In the genomic region with DNA sequence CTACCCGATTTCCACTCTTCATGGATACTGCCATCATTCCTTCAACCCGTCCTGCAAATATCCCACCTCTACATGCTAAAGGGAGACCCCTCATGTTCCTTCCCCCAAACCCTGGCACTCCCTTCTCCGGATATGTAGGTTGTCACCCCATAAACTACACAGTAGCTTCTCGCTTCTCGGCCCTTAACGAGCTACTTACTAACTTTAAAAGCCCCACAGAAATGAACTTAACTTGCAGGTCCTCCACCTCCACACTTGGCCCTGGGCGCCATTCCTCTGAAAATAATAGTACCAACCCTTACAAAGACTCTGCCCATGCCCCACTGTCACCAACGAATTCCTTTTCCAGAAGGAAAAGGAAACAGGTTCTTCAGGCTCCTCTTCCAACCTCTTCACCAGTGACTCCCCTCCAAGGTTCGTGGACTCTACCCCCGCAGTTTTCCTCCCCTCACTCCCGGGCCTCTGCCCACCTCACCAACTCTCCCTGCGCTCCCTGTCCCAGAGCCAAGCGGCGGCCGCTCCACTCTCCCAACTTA, we compare ENCODE assay signal across 8 cellular contexts. TPM values are rescaled to one million over a fixed set of nuclear protein-coding genes. Genes with fewer than 3 reads are reported as not detected.
DNase-seq lines count a peak whose midpoint lies in the region; ATAC-seq, FAIRE-seq and TF ChIP-seq lines count a peak whose summit lies in the region.

No MANE protein-coding gene starts in this region.

- H2BK15ac ChIP-seq in H1 (ENCODE audit: low read length) (no peak overlapping the region), neuronal stem cell (ENCODE audit: low read length) (no peak overlapping the region)

- TF ChIP-seq EP300 in H1 (IDR thresholded peaks at IDR 0.05; ENCODE audit: borderline replicate concordance in 1 of 2, low read depth in 2 of 2, low read length in 2 of 2): no peak

- TF ChIP-seq CTCF in H1 (IDR thresholded peaks at IDR 0.05; ENCODE audit: control extremely low read depth in 1 of 3, insufficient read depth in 1 of 3, low read depth in 1 of 3, low read length in 3 of 3) (no peak), GM10248 (IDR thresholded peaks at IDR 0.05; ENCODE audit: control extremely low read depth, extremely low read depth, low read depth, missing control alignments) (no peak)

- H3K79me1 ChIP-seq in H1 (ENCODE audit: low read depth, low read length) (peaks cover 6% of the 10 kb centered on the region; the same call in 1 of the 2 replicates), neuronal stem cell (ENCODE audit: low read depth, low read length) (peaks cover 13% of the 10 kb centered on the region)

- no peak overlapping the region for H2BK20ac ChIP-seq in H1 (ENCODE audit: low read length)

- H3K9ac ChIP-seq in NT2/D1 (ENCODE audit: insufficient read length, low read depth): peak overlapping the region; percentile 92
- peak overlapping the region in 3 of 4 experiments; percentile 65 to 81 (median 71); a peak in 4 of 7 replicates for H3K9ac ChIP-seq in H1 (replicated peaks in 1 of 4; ENCODE audit: extremely low read depth in 1 of 4, low read depth in 3 of 4, low read length in 3 of 4)
- peak overlapping the region; percentile 98 for H3K9ac ChIP-seq in neuronal stem cell (ENCODE audit: low read depth, low read length, poor library complexity)

- H2BK12ac ChIP-seq in H1 (ENCODE audit: low read depth, low read length) (no peak overlapping the region), neuronal stem cell (ENCODE audit: low read length) (no peak overlapping the region)

- no peak overlapping the region for H3K18ac ChIP-seq in H1 (ENCODE audit: extremely low read depth, low read length)
- H3K18ac ChIP-seq in neuronal stem cell (ENCODE audit: low read length): peak overlapping the region; percentile 99

- H3K23me2 ChIP-seq in H1 (ENCODE audit: low read depth, low read length): peaks cover 11% of the 10 kb centered on the region

- H3K36me3 ChIP-seq in CD8-positive, alpha-beta memory T cell (ENCODE audit: insufficient read depth, low read length): no peaks in the 10 kb centered on the region
- H3K36me3 ChIP-seq in NT2/D1 (ENCODE audit: insufficient read depth, insufficient read length, low read length) (peaks cover 13% of the 10 kb centered on the region), H1 (ENCODE audit: control insufficient read depth in 2 of 4, insufficient read depth in 4 of 4, low read length in 3 of 4) (no peaks in the 10 kb centered on the region; a peak in 1 of 8 replicates), neuronal stem cell (replicated peaks in 1 of 2; ENCODE audit: control insufficient read depth in 2 of 2, insufficient read depth in 2 of 2, low read length in 2 of 2) (peaks cover 3 to 37% of the 10 kb centered on the region in 2 donors)

- H2AFZ ChIP-seq in H1 (ENCODE audit: low read length): no peak overlapping the region
- peak overlapping the region; percentile 96 for H2AFZ ChIP-seq in neuronal stem cell (ENCODE audit: low read length)

- H4K8ac ChIP-seq in H1 (ENCODE audit: extremely low read depth, insufficient read depth, low read length): peak overlapping the region; percentile 48; the same call in 1 of the 2 replicates
- no peak overlapping the region for H4K8ac ChIP-seq in neuronal stem cell (ENCODE audit: low read depth, low read length)

- peaks cover 40 to 46% (median 44%) of the 10 kb centered on the region in 3 donors for H3K4me1 Mint-ChIP-seq in CD8-positive, alpha-beta memory T cell

- peak overlapping the region; percentile 85 to 92 for H3K4me2 ChIP-seq in H1 (ENCODE audit: insufficient read depth in 1 of 2, low read depth in 2 of 2, low read length in 2 of 2)
- H3K4me2 ChIP-seq in neuronal stem cell (ENCODE audit: insufficient read depth, low read length, poor library complexity, severe bottlenecking): peak overlapping the region; percentile 86

- no peak overlapping the region for H3K56ac ChIP-seq in H1 (replicated peaks; ENCODE audit: insufficient read length, low read depth, low read length)

- FAIRE-seq in H1 (lab: Jason Lieb, UNC): no peak

- ATAC-seq in HG02798 (IDR thresholded peaks at IDR 0.05; ENCODE audit: poor library complexity, unreplicated experiment): no peak

- H3K4me1 ChIP-seq in CD8-positive, alpha-beta memory T cell (ENCODE audit: insufficient read depth, low read length): peaks cover 19% of the 10 kb centered on the region
- H3K4me1 ChIP-seq in NT2/D1 (ENCODE audit: insufficient read depth, insufficient read length) (peaks cover 7% of the 10 kb centered on the region), H1 (replicated peaks in 1 of 4; ENCODE audit: control insufficient read depth in 3 of 4, insufficient read depth in 4 of 4, low read length in 3 of 4) (peaks cover 0 to 3% (median 0%) of the 10 kb centered on the region in 4 experiments; a peak in 4 of 7 replicates), neuronal stem cell (ENCODE audit: control insufficient read depth in 2 of 2, insufficient read depth in 1 of 2, low read depth in 1 of 2, low read length in 2 of 2) (peaks cover 3 to 9% of the 10 kb centered on the region in 2 donors)

- H3K36me3 Mint-ChIP-seq in CD8-positive, alpha-beta memory T cell: peaks cover 0 to 25% (median 3%) of the 10 kb centered on the region in 3 donors

- no peak for TF ChIP-seq POLR2A in H1 (IDR thresholded peaks at IDR 0.05; ENCODE audit: control extremely low read depth in 1 of 2, low read depth in 2 of 2, low read length in 2 of 2)

- CTCF ChIA-PET in CD8-positive, alpha-beta memory T cell (lab: Charles Lee): interaction anchor here (1.2 to 1.5 kb wide), 2 partner anchors 13 to 17 kb away, joined by 3 to 4 read pairs; no protein-coding TSS in a partner anchor
- CTCF ChIA-PET in H1 (lab: Charles Lee; ENCODE audit: partially characterized antibody) (interaction anchor here (0.6 to 3.2 kb wide), 6 partner anchors 8 to 82 kb away, joined by 3 to 12 read pairs (median 6); no protein-coding TSS in a partner anchor), GM10248 (lab: Yijun Ruan, JAX) (interaction anchor here (1.0 to 4.7 kb wide), 6 partner anchors 12 to 253 kb away, joined by 3 to 21 read pairs (median 4); no protein-coding TSS in a partner anchor)

- peak overlapping the region; percentile 68 for H3K4me3 ChIP-seq in CD8-positive, alpha-beta memory T cell (ENCODE audit: low read length)
- H3K4me3 ChIP-seq in NT2/D1 (ENCODE audit: insufficient read length, low read depth) (peak overlapping the region; percentile 75), H1 (ENCODE audit: extremely low read depth in 1 of 4, insufficient read depth in 2 of 4, low read depth in 3 of 4, low read length in 4 of 4) (peak overlapping the region; percentile 63 to 86 (median 76)), neuronal stem cell (ENCODE audit: low read length in 2 of 2) (peak overlapping the region; percentile 99 to 100)

- DNase-seq in CD8-positive, alpha-beta memory T cell: peak in 1 of 5 donors; percentile 14
- DNase-seq in NT2/D1 (ENCODE audit: low read depth, low spot score) (no peak), H1 (ENCODE audit: low read depth in 1 of 2, low spot score in 2 of 2) (no peak), neuronal stem cell (ENCODE audit: low spot score) (no peak), GM10248 (ENCODE audit: extremely low spot score) (no peak), NCI-H774 (lab: John Stamatoyannopoulos, UW) (no peak), NCI-H510A treated with DMSO at 0.1 percent for 48 hours (lab: John Stamatoyannopoulos, UW) (no peak)

- no peaks in the 10 kb centered on the region for H3K9me3 Mint-ChIP-seq in CD8-positive, alpha-beta memory T cell

- H3K27me3 Mint-ChIP-seq in CD8-positive, alpha-beta memory T cell: no peaks in the 10 kb centered on the region

- no peaks in the 10 kb centered on the region for H3K9me3 ChIP-seq in CD8-positive, alpha-beta memory T cell (ENCODE audit: low read length)
- H3K9me3 ChIP-seq in NT2/D1 (ENCODE audit: insufficient read depth, low read length): no peaks in the 10 kb centered on the region
- no peaks in the 10 kb centered on the region for H3K9me3 ChIP-seq in H1 (ENCODE audit: insufficient read depth in 2 of 2, low read depth in 1 of 2, low read length in 1 of 2)
- H3K9me3 ChIP-seq in neuronal stem cell (replicated peaks in 1 of 2; ENCODE audit: control insufficient read depth in 2 of 2, insufficient read depth in 1 of 2, low read depth in 1 of 2, low read length in 2 of 2): no peaks in the 10 kb centered on the region

- TF ChIP-seq RAD21 in H1 (IDR thresholded peaks at IDR 0.05 in 1 of 2, conservative IDR thresholded peaks at IDR 0.05 in 1 of 2; ENCODE audit: low read depth in 2 of 2, low read length in 2 of 2): no peak

- H3K4me3 Mint-ChIP-seq in CD8-positive, alpha-beta memory T cell: peak overlapping the region; percentile 99 to 100 (median 100)

- H2BK120ac ChIP-seq in H1 (replicated peaks; ENCODE audit: low read depth, low read length): no peak overlapping the region
- H2BK120ac ChIP-seq in neuronal stem cell (ENCODE audit: low read depth, low read length): no peak overlapping the region

- H3K27ac Mint-ChIP-seq in CD8-positive, alpha-beta memory T cell: peak overlapping the region; percentile 90 to 99 (median 98)

- H3K4ac ChIP-seq in H1 (replicated peaks; ENCODE audit: insufficient read length, low read depth, low read length) (no peak overlapping the region), neuronal stem cell (ENCODE audit: low read length) (no peak overlapping the region)

- 37 to 100% methylated on average over 1 to 13 of the region's 15 CpGs for WGBS in H1 (ENCODE audit: extremely low coverage in 1 of 2, insufficient coverage in 1 of 2, insufficient read length in 1 of 2, insufficient replicate concordance in 2 of 2, low coverage in 1 of 2, low lambda C conversion rate in 2 of 2, missing lambda C conversion rate in 1 of 2), 2 experiments
- WGBS in neuronal stem cell (ENCODE audit: extremely low coverage in 2 of 2, insufficient read length in 2 of 2, insufficient replicate concordance in 1 of 2), 2 donors: no CpG with 5 or more reads among the region's 15 CpGs

- H4K91ac ChIP-seq in H1 (replicated peaks; ENCODE audit: insufficient read length, low read length) (no peak overlapping the region), neuronal stem cell (ENCODE audit: low read depth, low read length, poor library complexity) (no peak overlapping the region)

- H2BK5ac ChIP-seq in H1 (ENCODE audit: low read depth, low read length) (no peak overlapping the region), neuronal stem cell (ENCODE audit: low read length) (peak overlapping the region; percentile 96)

- H4K20me1 ChIP-seq in H1 (replicated peaks in 1 of 2; ENCODE audit: control insufficient read depth in 1 of 2, insufficient read depth in 2 of 2, low read length in 2 of 2): peaks cover 2 to 10% of the 10 kb centered on the region in 2 experiments

- POLR2A ChIA-PET in CD8-positive, alpha-beta memory T cell (lab: Charles Lee): interaction anchor here (0.5 kb wide), 1 partner anchor 901 kb away, joined by 3 read pairs; no protein-coding TSS in a partner anchor
- POLR2A ChIA-PET in H1 (lab: Charles Lee; ENCODE audit: partially characterized antibody) (interaction anchor here (0.6 to 2.2 kb wide), 10 partner anchors 9 to 134 kb away, joined by 3 to 6 read pairs (median 3); no protein-coding TSS in a partner anchor), GM10248 (lab: Yijun Ruan, JAX) (interaction anchor here (0.6 to 1.5 kb wide), 5 partner anchors 12 to 784 kb away, joined by 3 to 7 read pairs (median 4); no protein-coding TSS in a partner anchor)

- H2AK5ac ChIP-seq in H1 (ENCODE audit: low read depth, low read length): no peak overlapping the region
- peak overlapping the region; percentile 81 for H2AK5ac ChIP-seq in neuronal stem cell (ENCODE audit: low read depth, low read length)

- H3K14ac ChIP-seq in H1 (ENCODE audit: insufficient read length) (no peak overlapping the region), neuronal stem cell (ENCODE audit: low read length) (peak overlapping the region; percentile 97)

- no peak overlapping the region for H4K5ac ChIP-seq in H1 (ENCODE audit: insufficient read length, low read depth, low read length)

- H3K27ac ChIP-seq in CD8-positive, alpha-beta memory T cell (ENCODE audit: low read depth, low read length): peak overlapping the region; percentile 61
- H3K27ac ChIP-seq in H1 (ENCODE audit: low read depth, low read length): 0 out of 2 replicates have a peak overlapping the region, but pooled peaks have one; percentile 82
- H3K27ac ChIP-seq in neuronal stem cell (replicated peaks; ENCODE audit: low read length): no peak overlapping the region

- H3K27me3 ChIP-seq in CD8-positive, alpha-beta memory T cell (ENCODE audit: insufficient read depth, low read length, poor library complexity, severe bottlenecking): no peaks in the 10 kb centered on the region
- H3K27me3 ChIP-seq in NT2/D1 (ENCODE audit: insufficient read depth, insufficient read length): peaks cover 3% of the 10 kb centered on the region
- H3K27me3 ChIP-seq in H1 (replicated peaks in 1 of 4; ENCODE audit: control insufficient read depth in 3 of 4, extremely low read depth in 1 of 4, insufficient read depth in 3 of 4, low read length in 3 of 4): no peaks in the 10 kb centered on the region
- H3K27me3 ChIP-seq in neuronal stem cell (ENCODE audit: control insufficient read depth in 3 of 3, insufficient read depth in 3 of 3, low read depth in 1 of 3, low read length in 3 of 3): peaks cover 0 to 8% (median 0%) of the 10 kb centered on the region in 3 experiments

- H3K79me2 ChIP-seq in H1 (ENCODE audit: control insufficient read depth in 1 of 2, insufficient read depth in 2 of 2, low read length in 2 of 2): peaks cover 13 to 55% of the 10 kb centered on the region in 2 experiments

- no peak overlapping the region for H3K23ac ChIP-seq in H1 (ENCODE audit: insufficient read length)
- no peak overlapping the region for H3K23ac ChIP-seq in neuronal stem cell (ENCODE audit: low read depth, low read length, poor library complexity)

RNA-seq across cellular contexts. Expression of a gene that starts 1.2 kb away (rescaled TPM):
- total RNA-seq in CD8-positive, alpha-beta memory T cell: 10 to 100 TPM; 34.9 to 35.6 TPM
- 33.1 TPM for polyA plus RNA-seq in CD8-positive, alpha-beta memory T cell
- 43.5 and 48.4 TPM in 2 replicates for total RNA-seq in H1 (2021; fragmentation: NEBNext Ultra II Directional; extraction: Animal tissue kit (Norgen Biotek cat#: 25700))
- 27.3 and 30.1 TPM in 2 replicates for polyA plus RNA-seq in H1 (2011; rRNA removed)
- polyA plus RNA-seq in H1 (2011; cell fraction: cytosol; rRNA removed): 16.2 TPM
- 21.4 TPM for polyA plus RNA-seq in H1 (2011; cell fraction: nucleus; rRNA removed)
- 18.0 to 27.9 TPM (median 20.8 TPM) in 4 replicates for polyA plus RNA-seq in H1 (2012, experiment 1 of 2)
- 19.8 TPM for polyA plus RNA-seq in H1 (2012, experiment 2 of 2)
- polyA plus RNA-seq in H1 (2013, experiment 1 of 2): 59.0 TPM
- polyA plus RNA-seq in H1 (2013, experiment 2 of 2): 59.1 TPM
- polyA minus RNA-seq in H1 (2011; rRNA and poly(A)+ RNA removed): 26.9 and 33.5 TPM in 2 replicates
- polyA minus RNA-seq in H1 (2011; cell fraction: cytosol; rRNA and poly(A)+ RNA removed): 20.8 TPM
- 23.9 TPM for polyA minus RNA-seq in H1 (2011; cell fraction: nucleus; rRNA and poly(A)+ RNA removed)
- polyA plus RNA-seq in neuronal stem cell (2013, experiment 1 of 2): 50.8 TPM
- polyA plus RNA-seq in neuronal stem cell (2013, experiment 2 of 2): 50.8 TPM
